ENCODE assay signal across 20 cellular contexts in genomic region chr1:211920602-211921226, GRCh38.
DNase-seq lines count a peak whose midpoint lies in the region; ATAC-seq and TF ChIP-seq lines count a peak whose summit lies in the region.
"Had no signal": no experiment of that assay in that cellular context is flagged by ENCODE, and none has a peak within 500 bp of the region (broad histone marks: within the 10 kb centered on the region; RNA-seq: fewer than 3 reads in every experiment).

No MANE protein-coding gene starts in this region.

- intact Hi-C loops in IMR-90 (cut with micrococcal nuclease): no loop called here
- intact Hi-C loops in mucosa of descending colon (cut with DNase I, micrococcal nuclease): no loop called here

- no peak overlapping the region for H3K23ac ChIP-seq in IMR-90 (ENCODE audit: low read depth, low read length)

- no peak overlapping the region for H4K8ac ChIP-seq in IMR-90 (ENCODE audit: low read depth in 2 of 2, low read length in 2 of 2)

- dilution Hi-C loops in IMR-90 (cut with HindIII; ENCODE audit: low sequenced_read_pairs, unreplicated experiment): no loop called here

- H3K56ac ChIP-seq in IMR-90 (ENCODE audit: extremely low read depth, insufficient read depth, low read length): no peak overlapping the region

- H3K4me3 ChIP-seq in IMR-90 (ENCODE audit: insufficient read depth, low read depth, low read length) (no peak overlapping the region), fibroblast of lung (replicated peaks in 1 of 4; ENCODE audit: control extremely low read depth in 1 of 4, insufficient read depth in 1 of 4, low read depth in 3 of 4, low read length in 4 of 4) (no peak overlapping the region), mucosa of descending colon (no peak overlapping the region)
- H3K4me3 ChIP-seq: PC-9, prostate gland, upper lobe of left lung had no signal

- no peak for TF ChIP-seq RAD21 in IMR-90 (IDR thresholded peaks at IDR 0.05; ENCODE audit: low read length)

- H2BK5ac ChIP-seq in IMR-90 (ENCODE audit: low read depth, low read length, poor library complexity, severe bottlenecking): no peak overlapping the region

- H3K14ac ChIP-seq in IMR-90 (replicated peaks; ENCODE audit: low read depth, low read length): no peak overlapping the region

- no peaks in the 10 kb centered on the region for H3K79me1 ChIP-seq in IMR-90 (ENCODE audit: low read depth in 1 of 2, low read length in 2 of 2)

- BruUV-seq in IMR-90 (replicated peaks; lab: Mats Ljungman, UMichigan): no TSS peak

- WGBS in IMR-90 (ENCODE audit: extremely low coverage in 2 of 2, insufficient read length in 1 of 2), 2 experiments: no CpG with 5 or more reads among the region's 4 CpGs

- H3K9ac ChIP-seq in IMR-90 (ENCODE audit: low read depth, low read length) (no peak overlapping the region), fibroblast of lung (ENCODE audit: insufficient read depth, low read length) (no peak overlapping the region)

- in situ Hi-C loops in IMR-90 (cut with MboI; ENCODE audit: low sequenced_read_pairs): no loop called here

- no peak overlapping the region for H4K5ac ChIP-seq in IMR-90 (ENCODE audit: low read depth, low read length)

- H2AK9ac ChIP-seq in IMR-90 (replicated peaks; ENCODE audit: low read depth, low read length, poor library complexity): no peak overlapping the region

- H2AK5ac ChIP-seq in IMR-90 (ENCODE audit: low read depth, low read length): no peak overlapping the region

- no peaks in the 10 kb centered on the region for H3K79me2 ChIP-seq in fibroblast of lung (ENCODE audit: control insufficient read depth, insufficient read depth, low read length)

- H3K18ac ChIP-seq in IMR-90 (ENCODE audit: low read depth, low read length): no peak overlapping the region

- no peak overlapping the region; the same call in 1 of the 2 replicates for H4K91ac ChIP-seq in IMR-90 (ENCODE audit: insufficient read depth, low read depth, low read length)

- no peak overlapping the region for H2BK15ac ChIP-seq in IMR-90 (ENCODE audit: low read depth, low read length)

- H3K27me3 ChIP-seq in IMR-90 (ENCODE audit: control insufficient read depth, insufficient read depth, low read length) (peaks cover 5% of the 10 kb centered on the region), fibroblast of lung (ENCODE audit: control insufficient read depth, insufficient read depth, low read length) (peaks cover 9% of the 10 kb centered on the region)
- H3K27me3 ChIP-seq: upper lobe of left lung had no signal

- TF ChIP-seq CTCF in 22Rv1 (IDR thresholded peaks at IDR 0.05) (no peak), IMR-90 (conservative IDR thresholded peaks at IDR 0.05; ENCODE audit: low read depth, low read length) (no peak), fibroblast of lung (conservative IDR thresholded peaks at IDR 0.05 in 1 of 2, IDR thresholded peaks at IDR 0.05 in 1 of 2; ENCODE audit: low read depth in 1 of 2, low read length in 2 of 2) (no peak), mucosa of descending colon (IDR thresholded peaks at IDR 0.05) (no peak)

- H3K4me2 ChIP-seq in IMR-90 (ENCODE audit: low read depth, low read length) (no peak overlapping the region), fibroblast of lung (ENCODE audit: extremely low read depth, insufficient read depth, low read length) (no peak overlapping the region)
- H3K4me2 ChIP-seq: PC-9 had no signal

- H4K20me1 ChIP-seq in IMR-90 (ENCODE audit: insufficient read depth, low read length): no peaks in the 10 kb centered on the region
- H4K20me1 ChIP-seq in fibroblast of lung (ENCODE audit: control insufficient read depth, extremely low read depth, insufficient read depth, low read length): no peaks in the 10 kb centered on the region

- H3K4me1 ChIP-seq in IMR-90 (ENCODE audit: control insufficient read depth, insufficient read depth, low read length) (peaks cover 6% of the 10 kb centered on the region), fibroblast of lung (ENCODE audit: control insufficient read depth, extremely low read depth, insufficient read depth, low read length) (peaks cover 8% of the 10 kb centered on the region), mucosa of descending colon (ENCODE audit: low read depth) (peaks cover 10% of the 10 kb centered on the region)
- H3K4me1 ChIP-seq: prostate gland had no signal

- DNase-seq in IMR-90: no peak
- DNase-seq in fibroblast of lung (ENCODE audit: low read depth in 2 of 2): peak; percentile 6 to 17
- no peak for DNase-seq in mucosa of descending colon
- no peak for DNase-seq in NAMALWA (ENCODE audit: low spot score)
- no peak for DNase-seq in stimulated activated CD4-positive, alpha-beta T cell treated with anti-CD3 and anti-CD28 coated beads, Interleukin-4, amount 100 ng/mL, for 24 hours
- DNase-seq: activated CD4-positive, CD25-positive, alpha-beta regulatory T cell; activated CD8-positive, alpha-beta T cell treated with anti-CD3 and anti-CD28 coated beads, Interleukin-2, amount 10 ng/mL, durations not matched to agents 7 days and 5 days; activated T-cell treated with anti-CD3 and anti-CD28 coated beads, Interleukin-2, amount 50 U/mL, for 72 hours; CD4-positive, alpha-beta memory T cell; MM.1S; NCI-H526; nephron progenitor cell; stimulated activated naive CD4-positive, alpha-beta T cell treated with Interleukin-2 at 50 U/mL for 16 hours had no signal

- no peaks in the 10 kb centered on the region for H3K9me3 ChIP-seq in IMR-90 (ENCODE audit: control insufficient read depth, insufficient read depth, low read length)
- no peaks in the 10 kb centered on the region for H3K9me3 ChIP-seq in fibroblast of lung (ENCODE audit: control insufficient read depth, insufficient read depth, low read depth, low read length)
- H3K9me3 ChIP-seq in mucosa of descending colon: no peaks in the 10 kb centered on the region
- H3K9me3 ChIP-seq: prostate gland, upper lobe of left lung had no signal

- no peak overlapping the region for H2BK20ac ChIP-seq in IMR-90 (ENCODE audit: low read depth, low read length)

- ATAC-seq in IMR-90 (ENCODE audit: low read depth) (peak; percentile 47), mucosa of descending colon (peak; percentile 17), GM18861 (IDR thresholded peaks at IDR 0.05; ENCODE audit: unreplicated experiment) (no peak), GM18907 (IDR thresholded peaks at IDR 0.05; ENCODE audit: unreplicated experiment) (no peak)
- ATAC-seq: activated CD8-positive, alpha-beta T cell treated with anti-CD3 and anti-CD28 coated beads, Interleukin-2, amount 10 ng/mL, durations not matched to agents 7 days and 5 days; activated naive CD4-positive, alpha-beta T cell treated with anti-CD3 and anti-CD28 coated beads, Interleukin-2, amount 50 U/mL, for 72 hours; activated T-cell treated with anti-CD3 and anti-CD28 coated beads, Interleukin-2, amount 50 U/mL, for 72 hours had no signal

- H3K9me1 ChIP-seq in IMR-90 (ENCODE audit: insufficient read depth, low read length): peaks cover 5% of the 10 kb centered on the region

- H2AFZ ChIP-seq in IMR-90 (replicated peaks; ENCODE audit: low read length, poor library complexity) (no peak overlapping the region), fibroblast of lung (ENCODE audit: low read length) (no peak overlapping the region)
- H2AFZ ChIP-seq: PC-9 had no signal

- peak overlapping the region; percentile 85 for H3K27ac ChIP-seq in 22Rv1
- H3K27ac ChIP-seq in IMR-90 (ENCODE audit: insufficient read depth, low read length): no peak overlapping the region
- H3K27ac ChIP-seq in fibroblast of lung (ENCODE audit: insufficient read depth, low read length): peak overlapping the region; percentile 60
- H3K27ac ChIP-seq: PC-9, prostate gland, upper lobe of left lung had no signal

- CTCF ChIA-PET in IMR-90 (lab: Yijun Ruan, JAX): interaction anchor here (0.6 to 1.1 kb wide), 3 partner anchors 80 to 222 kb away, joined by 3 to 5 read pairs (median 3); no protein-coding TSS in a partner anchor

- H2BK120ac ChIP-seq in IMR-90 (ENCODE audit: low read depth, low read length): no peak overlapping the region

- POLR2A ChIA-PET in IMR-90 (lab: Charles Lee; ENCODE audit: unreplicated experiment): no interaction called here

- H3K36me3 ChIP-seq in IMR-90 (ENCODE audit: control insufficient read depth, insufficient read depth, low read length): no peaks in the 10 kb centered on the region
- H3K36me3 ChIP-seq in fibroblast of lung (ENCODE audit: control insufficient read depth, insufficient read depth, low read length): no peaks in the 10 kb centered on the region
- H3K36me3 ChIP-seq in mucosa of descending colon (ENCODE audit: low read depth): no peaks in the 10 kb centered on the region
- H3K36me3 ChIP-seq: prostate gland, upper lobe of left lung had no signal

- no peak overlapping the region for H3K4ac ChIP-seq in IMR-90 (ENCODE audit: low read depth, low read length)

- TF ChIP-seq POLR2A in IMR-90 (IDR thresholded peaks at IDR 0.05; ENCODE audit: low read depth, low read length): no peak

TF ChIP-seq in IMR-90, 13 proteins besides CTCF, POLR2A, EP300 and RAD21 (continues in another document):
- TF ChIP-seq NFE2L2 (IDR thresholded peaks at IDR 0.05; ENCODE audit: low read depth, low read length): no peak
- no peak for TF ChIP-seq SMC3 (IDR thresholded peaks at IDR 0.05; ENCODE audit: low read depth, low read length)
- TF ChIP-seq RCOR1 (IDR thresholded peaks at IDR 0.05; ENCODE audit: insufficient replicate concordance, low read length): no peak
- TF ChIP-seq MAFK (IDR thresholded peaks at IDR 0.05; ENCODE audit: low read depth, low read length): no peak
- TF ChIP-seq BHLHE40 (IDR thresholded peaks at IDR 0.05; ENCODE audit: low read depth, low read length): no peak
- TF ChIP-seq CEBPB (IDR thresholded peaks at IDR 0.05; ENCODE audit: low read depth, low read length): no peak
- TF ChIP-seq, protein P1, sequence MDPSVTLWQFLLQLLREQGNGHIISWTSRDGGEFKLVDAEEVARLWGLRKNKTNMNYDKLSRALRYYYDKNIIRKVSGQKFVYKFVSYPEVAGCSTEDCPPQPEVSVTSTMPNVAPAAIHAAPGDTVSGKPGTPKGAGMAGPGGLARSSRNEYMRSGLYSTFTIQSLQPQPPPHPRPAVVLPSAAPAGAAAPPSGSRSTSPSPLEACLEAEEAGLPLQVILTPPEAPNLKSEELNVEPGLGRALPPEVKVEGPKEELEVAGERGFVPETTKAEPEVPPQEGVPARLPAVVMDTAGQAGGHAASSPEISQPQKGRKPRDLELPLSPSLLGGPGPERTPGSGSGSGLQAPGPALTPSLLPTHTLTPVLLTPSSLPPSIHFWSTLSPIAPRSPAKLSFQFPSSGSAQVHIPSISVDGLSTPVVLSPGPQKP (IDR thresholded peaks at IDR 0.05; ENCODE audit: borderline replicate concordance, low read depth, low read length): no peak
- TF ChIP-seq FOS (IDR thresholded peaks at IDR 0.05; ENCODE audit: low read depth, low read length): no peak
- no peak for TF ChIP-seq USF2 (IDR thresholded peaks at IDR 0.05; ENCODE audit: low read depth, low read length)

Comparison
In these comparisons a context has a peak if more than half of its experiments do, and no peak if none do; other contexts are left out.
1. ATAC-seq: peak in IMR-90 (single experiment) and mucosa of descending colon (single experiment); none in GM18861 (single experiment) and GM18907 (single experiment).
2. DNase-seq: peak in fibroblast of lung (2 of 2); none in IMR-90 (single experiment), mucosa of descending colon (0 of 3), NAMALWA (single experiment) and stimulated activated CD4-positive, alpha-beta T cell treated with anti-CD3 and anti-CD28 coated beads, Interleukin-4, amount 100 ng/mL, for 24 hours (single experiment).